Comparison of ENCODE assay signal across 1 cellular context in genomic region chr3:197001106-197001971, GRCh38.
A peak's percentile ranks its signal among the peaks of the same experiment; 100 is the strongest.
TF ChIP-seq lines count a peak whose summit lies in the region.

No MANE protein-coding gene starts in this region.

TF ChIP-seq in GM12878, 131 proteins besides CTCF, POLR2A, EP300 and RAD21 (continued from another document and continues in another):
- TF ChIP-seq SUPT20H (IDR thresholded peaks at IDR 0.05; ENCODE audit: borderline replicate concordance, control insufficient read depth, low read depth, low read length) (no peak), JUND (IDR thresholded peaks at IDR 0.05; ENCODE audit: low read depth, low read length) (no peak), BCL3 (IDR thresholded peaks at IDR 0.05; ENCODE audit: borderline replicate concordance, insufficient read depth, low read depth, low read length, poor library complexity, severe bottlenecking) (no peak), ZZZ3 (IDR thresholded peaks at IDR 0.05; ENCODE audit: control insufficient read depth, insufficient read length, low read depth) (no peak), IRF4 (IDR thresholded peaks at IDR 0.05; ENCODE audit: low read depth, low read length) (no peak), MTA3 (IDR thresholded peaks at IDR 0.05; ENCODE audit: borderline replicate concordance, low read length) (no peak), GABPA (IDR thresholded peaks at IDR 0.05; ENCODE audit: low read depth) (no peak), MAX (IDR thresholded peaks at IDR 0.05; ENCODE audit: low read depth, low read length) (no peak), IKZF1 (conservative IDR thresholded peaks at IDR 0.05) (no peak), NRF1 (conservative IDR thresholded peaks at IDR 0.05; ENCODE audit: low read depth, low read length) (no peak), FOXM1 (IDR thresholded peaks at IDR 0.05; ENCODE audit: low read depth, low read length) (no peak), KLF5 (IDR thresholded peaks at IDR 0.05; ENCODE audit: partially characterized antibody) (no peak), NFYA (IDR thresholded peaks at IDR 0.05; ENCODE audit: borderline replicate concordance, low read depth, low read length) (no peak), E2F4 (IDR thresholded peaks at IDR 0.05; ENCODE audit: low read depth, low read length) (no peak), ATF3 (IDR thresholded peaks at IDR 0.05; ENCODE audit: borderline replicate concordance, extremely low read depth, low read depth, low read length) (no peak), ZBTB4 (CRISPR knock-in tag; IDR thresholded peaks at IDR 0.05) (no peak), RUNX3 (IDR thresholded peaks at IDR 0.05; ENCODE audit: low read length) (no peak), CREB1 (IDR thresholded peaks at IDR 0.05; ENCODE audit: low read depth) (no peak), ZNF217 (IDR thresholded peaks at IDR 0.05) (no peak), ZNF274 (IDR thresholded peaks at IDR 0.05; ENCODE audit: insufficient read depth, insufficient read length) (no peak), SIN3A (IDR thresholded peaks at IDR 0.05; ENCODE audit: low read depth, low read length) (no peak), ATF2 (IDR thresholded peaks at IDR 0.05; ENCODE audit: low read length) (no peak), EGR1 (IDR thresholded peaks at IDR 0.05; ENCODE audit: borderline replicate concordance in 1 of 2, low read depth in 2 of 2, low read length in 2 of 2) (no peak), ATF7 (IDR thresholded peaks at IDR 0.05; ENCODE audit: low read depth) (peak; percentile 31; the same call in 1 of the 2 replicates), BMI1 (IDR thresholded peaks at IDR 0.05; ENCODE audit: borderline replicate concordance) (no peak), RBBP5 (conservative IDR thresholded peaks at IDR 0.05) (no peak), USF1 (IDR thresholded peaks at IDR 0.05; ENCODE audit: borderline replicate concordance, extremely low read length, insufficient read depth, low read depth, low read length) (no peak), TAF1 (IDR thresholded peaks at IDR 0.05; ENCODE audit: borderline replicate concordance, low read depth, low read length) (no peak), LARP7 (IDR thresholded peaks at IDR 0.05) (no peak), SP1 (IDR thresholded peaks at IDR 0.05; ENCODE audit: low read depth, low read length) (peak; percentile 35), TCF3 (IDR thresholded peaks at IDR 0.05; ENCODE audit: borderline replicate concordance, insufficient read depth, low read depth, low read length) (no peak), CHD1 (IDR thresholded peaks at IDR 0.05; ENCODE audit: low read depth, low read length) (no peak; the same call in 1 of the 2 replicates), MEF2A (IDR thresholded peaks at IDR 0.05; ENCODE audit: insufficient read depth, low read depth, low read length) (no peak), ZBTB33 (IDR thresholded peaks at IDR 0.05) (no peak), PML (IDR thresholded peaks at IDR 0.05; ENCODE audit: low read length) (no peak), HSF1 (IDR thresholded peaks at IDR 0.05; ENCODE audit: low read depth, low read length) (no peak), TARDBP (IDR thresholded peaks at IDR 0.05; ENCODE audit: borderline replicate concordance) (no peak), E4F1 (IDR thresholded peaks at IDR 0.05; ENCODE audit: borderline replicate concordance, partially characterized antibody) (no peak), ZNF384 (IDR thresholded peaks at IDR 0.05; ENCODE audit: borderline replicate concordance, low read depth, low read length) (no peak), RB1 (IDR thresholded peaks at IDR 0.05; ENCODE audit: borderline replicate concordance) (no peak), IRF3 (IDR thresholded peaks at IDR 0.05) (no peak), CEBPB (IDR thresholded peaks at IDR 0.05; ENCODE audit: borderline replicate concordance in 1 of 2, low read depth in 2 of 2, low read length in 2 of 2) (no peak), SIX5 (IDR thresholded peaks at IDR 0.05; ENCODE audit: low read depth, low read length, severe bottlenecking) (no peak), NFIC (IDR thresholded peaks at IDR 0.05; ENCODE audit: low read depth, low read length) (no peak), DPF2 (IDR thresholded peaks at IDR 0.05) (0 out of 2 replicates have a peak, but pooled peaks have one; percentile 18), RFX5 (IDR thresholded peaks at IDR 0.05; ENCODE audit: low read depth, low read length) (no peak), MXI1 (IDR thresholded peaks at IDR 0.05; ENCODE audit: low read depth, low read length) (no peak), EZH2 (IDR thresholded peaks at IDR 0.05; ENCODE audit: borderline replicate concordance, control insufficient read depth, low read depth, low read length) (no peak), YBX1 (IDR thresholded peaks at IDR 0.05) (no peak), RELA (IDR thresholded peaks at IDR 0.05; ENCODE audit: borderline replicate concordance, partially characterized antibody) (no peak)
